ENCODE assay signal across 1 cellular context in the genomic region with DNA sequence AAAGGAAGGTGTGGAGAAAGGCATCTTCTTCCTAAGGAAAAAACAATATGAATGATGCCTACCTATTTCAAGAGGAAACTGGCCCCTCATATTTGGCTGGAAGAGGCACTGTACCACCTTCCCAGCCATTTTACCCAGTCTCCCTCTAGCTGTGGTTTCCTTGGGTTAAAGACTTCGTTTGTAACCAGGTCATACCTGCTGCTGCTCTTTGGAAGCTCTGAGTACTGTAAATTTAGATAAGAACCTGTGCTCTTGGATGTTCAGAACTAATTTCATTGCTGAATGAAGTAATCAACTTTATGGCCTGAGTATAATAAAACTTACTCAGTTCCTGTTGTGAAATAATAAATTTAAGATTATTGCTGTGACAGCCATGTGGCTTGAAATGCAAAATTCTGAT.
A peak's percentile ranks its signal among the peaks of the same experiment; 100 is the strongest.
TF ChIP-seq lines count a peak whose summit lies in the region.

No MANE protein-coding gene starts in this region.

TF ChIP-seq in HEK293, 187 proteins besides CTCF, POLR2A, EP300 and RAD21 (continued from another document):
- TF ChIP-seq, protein P1, sequence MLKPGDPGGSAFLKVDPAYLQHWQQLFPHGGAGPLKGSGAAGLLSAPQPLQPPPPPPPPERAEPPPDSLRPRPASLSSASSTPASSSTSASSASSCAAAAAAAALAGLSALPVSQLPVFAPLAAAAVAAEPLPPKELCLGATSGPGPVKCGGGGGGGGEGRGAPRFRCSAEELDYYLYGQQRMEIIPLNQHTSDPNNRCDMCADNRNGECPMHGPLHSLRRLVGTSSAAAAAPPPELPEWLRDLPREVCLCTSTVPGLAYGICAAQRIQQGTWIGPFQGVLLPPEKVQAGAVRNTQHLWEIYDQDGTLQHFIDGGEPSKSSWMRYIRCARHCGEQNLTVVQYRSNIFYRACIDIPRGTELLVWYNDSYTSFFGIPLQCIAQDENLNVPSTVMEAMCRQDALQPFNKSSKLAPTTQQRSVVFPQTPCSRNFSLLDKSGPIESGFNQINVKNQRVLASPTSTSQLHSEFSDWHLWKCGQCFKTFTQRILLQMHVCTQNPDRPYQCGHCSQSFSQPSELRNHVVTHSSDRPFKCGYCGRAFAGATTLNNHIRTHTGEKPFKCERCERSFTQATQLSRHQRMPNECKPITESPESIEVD (tag by site-specific recombination; IDR thresholded peaks at IDR 0.05): 0 out of 2 replicates have a peak, but pooled peaks have one; percentile 24
- TF ChIP-seq, protein P2, sequence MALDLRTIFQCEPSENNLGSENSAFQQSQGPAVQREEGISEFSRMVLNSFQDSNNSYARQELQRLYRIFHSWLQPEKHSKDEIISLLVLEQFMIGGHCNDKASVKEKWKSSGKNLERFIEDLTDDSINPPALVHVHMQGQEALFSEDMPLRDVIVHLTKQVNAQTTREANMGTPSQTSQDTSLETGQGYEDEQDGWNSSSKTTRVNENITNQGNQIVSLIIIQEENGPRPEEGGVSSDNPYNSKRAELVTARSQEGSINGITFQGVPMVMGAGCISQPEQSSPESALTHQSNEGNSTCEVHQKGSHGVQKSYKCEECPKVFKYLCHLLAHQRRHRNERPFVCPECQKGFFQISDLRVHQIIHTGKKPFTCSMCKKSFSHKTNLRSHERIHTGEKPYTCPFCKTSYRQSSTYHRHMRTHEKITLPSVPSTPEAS (tag by site-specific recombination; IDR thresholded peaks at IDR 0.05): no peak
- TF ChIP-seq ZNF157 (tag by site-specific recombination; IDR thresholded peaks at IDR 0.05): no peak
- TF ChIP-seq ZFP69B (tag by site-specific recombination; IDR thresholded peaks at IDR 0.05): no peak
- peak; percentile 73 for TF ChIP-seq FEZF1 (tag by site-specific recombination; IDR thresholded peaks at IDR 0.05)
